In the genomic region with DNA sequence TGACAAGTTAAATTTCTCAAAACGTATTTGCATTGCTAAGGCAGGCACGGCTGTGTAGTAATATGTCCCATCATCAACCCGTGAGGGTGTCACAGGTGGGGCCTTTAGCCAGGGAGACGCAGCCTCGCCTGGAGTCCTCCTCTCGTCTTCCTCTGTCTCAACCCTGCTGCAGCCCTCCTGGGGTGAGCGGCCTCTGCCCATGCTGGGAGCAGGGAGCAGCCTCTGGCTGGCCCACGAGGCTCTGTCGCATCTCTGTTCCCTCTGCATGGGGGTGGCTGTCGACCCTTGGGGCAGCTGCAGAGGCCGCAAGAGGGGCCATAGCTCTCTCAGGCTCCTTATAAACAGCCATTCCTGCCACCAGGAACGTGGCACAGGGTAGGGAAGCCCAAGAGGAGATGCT, we compare ENCODE assay signal across 15 cellular contexts. TPM values are rescaled to one million over a fixed set of nuclear protein-coding genes. Genes with fewer than 3 reads are reported as not detected.
DNase-seq lines count a peak whose midpoint lies in the region; ATAC-seq and TF ChIP-seq lines count a peak whose summit lies in the region.
"Had no signal": no experiment of that assay in that cellular context is flagged by ENCODE, and none has a peak within 500 bp of the region (broad histone marks: within the 10 kb centered on the region; RNA-seq: fewer than 3 reads in every experiment).

No MANE protein-coding gene starts in this region.

- H3K4me1 Mint-ChIP-seq in MCF 10A (ENCODE audit: insufficient read depth, unreplicated experiment), result peaks cover 10% of the 10 kb centered on the region
- peaks cover 47% of the 10 kb centered on the region for H3K4me1 Mint-ChIP-seq in brain

- H4K20me1 ChIP-seq in Karpas-422 (ENCODE audit: insufficient read depth, low read depth, low read length), result peaks cover 18% of the 10 kb centered on the region; the same call in 1 of the 2 replicates

- H3K23ac ChIP-seq in mesenchymal stem cell (ENCODE audit: low read length in 2 of 2), result no peak overlapping the region

- H3K9me3 ChIP-seq in breast epithelium, result no peaks in the 10 kb centered on the region
- H3K9me3 ChIP-seq in mesenchymal stem cell (ENCODE audit: control insufficient read depth, low read length), result no peaks in the 10 kb centered on the region
- no peaks in the 10 kb centered on the region for H3K9me3 ChIP-seq in tibial nerve
- H3K9me3 ChIP-seq in Karpas-422 (ENCODE audit: low read length), result no peaks in the 10 kb centered on the region

- peak overlapping the region; percentile 90 to 93 for H3K27ac ChIP-seq in breast epithelium
- H3K27ac ChIP-seq in mesenchymal stem cell (ENCODE audit: low read length, poor library complexity, severe bottlenecking), result no peak overlapping the region
- H3K27ac ChIP-seq in tibial nerve, result peak overlapping the region; percentile 12 to 95 (median 88)
- H3K27ac ChIP-seq in Karpas-422 (ENCODE audit: low read length), result no peak overlapping the region

- H4K8ac ChIP-seq in mesenchymal stem cell (ENCODE audit: low read length), result peak overlapping the region; percentile 39

- WGBS in mesenchymal stem cell, result 80% methylated on average over 12 of the region's 12 CpGs
- WGBS in tibial nerve, 2 donors, result 50 to 59% methylated on average over 11 to 12 of the region's 12 CpGs

- H3K27me3 ChIP-seq in breast epithelium, result no peaks in the 10 kb centered on the region
- no peaks in the 10 kb centered on the region for H3K27me3 ChIP-seq in mesenchymal stem cell (ENCODE audit: control insufficient read depth in 1 of 2, insufficient read depth in 1 of 2, low read length in 2 of 2)
- H3K27me3 ChIP-seq in tibial nerve, result no peaks in the 10 kb centered on the region
- H3K27me3 ChIP-seq in Karpas-422 (ENCODE audit: low read length), result no peaks in the 10 kb centered on the region

- no peak overlapping the region for H3K4me3 ChIP-seq in breast epithelium
- H3K4me3 ChIP-seq in mesenchymal stem cell (ENCODE audit: insufficient read depth in 1 of 2, low read depth in 1 of 2, low read length in 2 of 2), result no peak overlapping the region
- H3K4me3 ChIP-seq in tibial nerve, result no peak overlapping the region
- no peak overlapping the region for H3K4me3 ChIP-seq in Karpas-422 (ENCODE audit: low read length)
- H3K4me3 ChIP-seq: skin epidermis had no signal

- H4K91ac ChIP-seq in mesenchymal stem cell (ENCODE audit: low read length), result no peak overlapping the region

- POLR2A ChIA-PET in MCF 10A (lab: Yijun Ruan, JAX), result interaction anchor here (0.8 to 2.7 kb wide), 9 partner anchors 8 to 147 kb away, joined by 3 to 15 read pairs (median 5); partner anchors contain the start of genes GALK1, ITGB4, RECQL5 and SAP30BP

- H3K36me3 Mint-ChIP-seq in MCF 10A (ENCODE audit: insufficient read depth, unreplicated experiment) (peaks cover 19% of the 10 kb centered on the region), brain (no peaks in the 10 kb centered on the region)

- peaks cover 2% of the 10 kb centered on the region for H3K79me1 ChIP-seq in mesenchymal stem cell (replicated peaks; ENCODE audit: low read length, poor library complexity, severe bottlenecking)

- H2BK120ac ChIP-seq in mesenchymal stem cell (ENCODE audit: low read depth, low read length), result no peak overlapping the region

- TF ChIP-seq POLR2A in breast epithelium (IDR thresholded peaks at IDR 0.05) (no peak), tibial nerve (IDR thresholded peaks at IDR 0.05) (no peak)

- H3K9ac ChIP-seq in mesenchymal stem cell (ENCODE audit: low read length) (peak overlapping the region; percentile 70), Karpas-422 (ENCODE audit: low read length) (no peak overlapping the region)

- DNase-seq in breast epithelium (ENCODE audit: low spot score in 2 of 2), result no peak
- DNase-seq in MCF 10A (ENCODE audit: unreplicated experiment), result no peak
- no peak for DNase-seq in mesenchymal stem cell
- DNase-seq in tibial nerve (ENCODE audit: low spot score in 2 of 2), result no peak
- DNase-seq in Karpas-422, result no peak
- no peak for DNase-seq in activated effector memory CD4-positive, alpha-beta T cell treated with anti-CD3 and anti-CD28 coated beads, Interleukin-2, amount 50 U/mL, for 16 hours
- DNase-seq: NCI-H524 treated with DMSO at 0.1 percent for 48 hours had no signal

- H3K27ac Mint-ChIP-seq in MCF 10A (ENCODE audit: low read depth, unreplicated experiment), result no peak overlapping the region
- peak overlapping the region in 3 of 5 experiments; percentile 39 to 87 (median 56) for H3K27ac Mint-ChIP-seq in brain
- H3K27ac Mint-ChIP-seq: activated naive CD8-positive, alpha-beta T cell treated with anti-CD3 and anti-CD28 coated beads, Interleukin-2, amount 50 U/mL, for 24 hours; activated T-helper 2 cell treated with anti-CD3 and anti-CD28 coated beads, Interferon-gamma antibody, Interleukin-2, Interleukin-4, amounts not matched to agents 10 μg/mL and 5 μg/mL and 100 μg/mL, durations not matched to agents 14 hours and 24 hours and 36 hours; stimulated activated naive CD8-positive, alpha-beta T cell treated with anti-CD3 and anti-CD28 coated beads, Interleukin-15, Interleukin-2, amounts not matched to agents 100 ng/mL and 50 ng/mL, for 24 hours had no signal

- TF ChIP-seq EP300 in tibial nerve (IDR thresholded peaks at IDR 0.05), result no peak

- H3K4me1 ChIP-seq in breast epithelium, result peaks cover 13 to 15% of the 10 kb centered on the region in 2 donors
- peaks cover 37% of the 10 kb centered on the region for H3K4me1 ChIP-seq in mesenchymal stem cell (ENCODE audit: control insufficient read depth, insufficient read depth, low read depth, low read length)
- H3K4me1 ChIP-seq in tibial nerve, result peaks cover 0 to 46% (median 28%) of the 10 kb centered on the region in 4 donors
- peaks cover 18% of the 10 kb centered on the region for H3K4me1 ChIP-seq in Karpas-422 (ENCODE audit: low read length)

- H2AFZ ChIP-seq in mesenchymal stem cell (ENCODE audit: low read depth, low read length) (no peak overlapping the region), Karpas-422 (ENCODE audit: low read length) (no peak overlapping the region)

- CTCF ChIA-PET in MCF 10A (lab: Yijun Ruan, JAX), result interaction anchor here (0.5 to 3.9 kb wide), 37 partner anchors 8 to 479 kb away, joined by 3 to 75 read pairs (median 5); partner anchors contain the start of gene TSEN54

- H3K36me3 ChIP-seq in breast epithelium, result no peaks in the 10 kb centered on the region
- peaks cover 4 to 54% of the 10 kb centered on the region in 2 experiments for H3K36me3 ChIP-seq in mesenchymal stem cell (ENCODE audit: control insufficient read depth in 1 of 2, insufficient read depth in 2 of 2, low read depth in 1 of 2, low read length in 2 of 2)
- peaks cover 0 to 39% (median 0%) of the 10 kb centered on the region in 3 donors for H3K36me3 ChIP-seq in tibial nerve
- H3K36me3 ChIP-seq in Karpas-422 (ENCODE audit: insufficient read depth, low read length), result no peaks in the 10 kb centered on the region

- H3K27me3 Mint-ChIP-seq in MCF 10A (ENCODE audit: insufficient read depth, unreplicated experiment) (no peaks in the 10 kb centered on the region), brain (peaks cover 2% of the 10 kb centered on the region)
- H3K27me3 Mint-ChIP-seq: activated naive CD8-positive, alpha-beta T cell treated with anti-CD3 and anti-CD28 coated beads, Interleukin-2, amount 50 U/mL, for 24 hours; stimulated activated naive CD8-positive, alpha-beta T cell treated with anti-CD3 and anti-CD28 coated beads, Interleukin-15, Interleukin-2, amounts not matched to agents 100 ng/mL and 50 ng/mL, for 24 hours had no signal

- H2BK5ac ChIP-seq in mesenchymal stem cell (ENCODE audit: low read depth, low read length, poor library complexity, severe bottlenecking), result no peak overlapping the region

- peak overlapping the region in 1 of 2 experiments; percentile 37 for H2BK12ac ChIP-seq in mesenchymal stem cell (ENCODE audit: low read length in 2 of 2)

- no peaks in the 10 kb centered on the region for H3K79me2 ChIP-seq in Karpas-422 (ENCODE audit: low read length)

- ATAC-seq in HG03139 (IDR thresholded peaks at IDR 0.05; ENCODE audit: unreplicated experiment), result no peak

- TF ChIP-seq CTCF in breast epithelium (IDR thresholded peaks at IDR 0.05), result no peak
- TF ChIP-seq CTCF in MCF 10A (IDR thresholded peaks at IDR 0.05; ENCODE audit: unreplicated experiment), result no peak
- TF ChIP-seq CTCF in brain (conservative IDR thresholded peaks at IDR 0.05), result no peak
- no peak for TF ChIP-seq CTCF in tibial nerve (IDR thresholded peaks at IDR 0.05)

- intact Hi-C loops in breast epithelium (cut with DNase I; ENCODE audit: low total_unique reads), result no loop called here
- intact Hi-C loops in MCF 10A (cut with micrococcal nuclease), result loop anchor here (10.0 kb wide), 1 partner anchor 208 kb away; no protein-coding TSS in a partner anchor

- H3K18ac ChIP-seq in mesenchymal stem cell (ENCODE audit: low read depth in 1 of 2, low read length in 2 of 2), result no peak overlapping the region

- no peak overlapping the region for H3K4ac ChIP-seq in mesenchymal stem cell (ENCODE audit: low read depth in 1 of 2, low read length in 2 of 2)

- H3K14ac ChIP-seq in mesenchymal stem cell (ENCODE audit: low read length in 2 of 2), result no peak overlapping the region

- no peak overlapping the region for H3K4me3 Mint-ChIP-seq in MCF 10A (ENCODE audit: unreplicated experiment)
- no peak overlapping the region for H3K4me3 Mint-ChIP-seq in brain
- H3K4me3 Mint-ChIP-seq: activated naive CD8-positive, alpha-beta T cell treated with anti-CD3 and anti-CD28 coated beads, Interleukin-2, amount 50 U/mL, for 24 hours; nephron; stimulated activated naive CD8-positive, alpha-beta T cell treated with anti-CD3 and anti-CD28 coated beads, Interleukin-15, Interleukin-2, amounts not matched to agents 100 ng/mL and 50 ng/mL, for 24 hours had no signal

- BruUV-seq in MCF 10A (replicated peaks; lab: Mats Ljungman, UMichigan), result no TSS peak

- H3K4me2 ChIP-seq in mesenchymal stem cell (ENCODE audit: low read length, poor library complexity, severe bottlenecking) (no peak overlapping the region), Karpas-422 (ENCODE audit: low read depth, low read length, poor library complexity, severe bottlenecking) (no peak overlapping the region)

- H3K9me2 ChIP-seq in Karpas-422 (replicated peaks; ENCODE audit: insufficient read depth, low read length), result no peaks in the 10 kb centered on the region

- H2AK5ac ChIP-seq in mesenchymal stem cell (ENCODE audit: low read length, severe bottlenecking), result peak overlapping the region; percentile 11

- no peak overlapping the region for H2BK15ac ChIP-seq in mesenchymal stem cell (ENCODE audit: low read depth, poor library complexity, severe bottlenecking)

- H3K9me3 Mint-ChIP-seq in MCF 10A (ENCODE audit: unreplicated experiment) (no peaks in the 10 kb centered on the region), brain (no peaks in the 10 kb centered on the region)
- H3K9me3 Mint-ChIP-seq: activated naive CD8-positive, alpha-beta T cell treated with anti-CD3 and anti-CD28 coated beads, Interleukin-2, amount 50 U/mL, for 24 hours; activated T-helper 2 cell treated with anti-CD3 and anti-CD28 coated beads, Interferon-gamma antibody, Interleukin-2, Interleukin-4, amounts not matched to agents 10 μg/mL and 5 μg/mL and 100 μg/mL, durations not matched to agents 14 hours and 24 hours and 36 hours; nephron; stimulated activated naive CD8-positive, alpha-beta T cell treated with anti-CD3 and anti-CD28 coated beads, Interleukin-15, Interleukin-2, amounts not matched to agents 100 ng/mL and 50 ng/mL, for 24 hours had no signal

RNA-seq across cellular contexts. Expression of gene SMIM5, which starts 0.8 kb away (rescaled TPM):
- total RNA-seq in breast epithelium (1 to 10 TPM in 1 of 3 donors, under 1 TPM in 2; 0.29 to 2.6 (median 0.48) TPM), MCF 10A (2022) (0.09 TPM in 1 of 2 replicates, not detected in the other), tibial nerve (10 to 100 TPM; 17.3 to 41.1 (median 25.0) TPM)
- polyA plus RNA-seq in brain (ENCODE audit: insufficient read depth, low read depth, low replicate concordance), result 2.2 TPM
- 0.08 TPM for polyA plus RNA-seq in mesenchymal stem cell (2013, experiment 1 of 2)
- polyA plus RNA-seq in mesenchymal stem cell (2013, experiment 2 of 2), result 0.04 TPM
- not detected in 2 replicates for total RNA-seq in Karpas-422 (2014; rRNA removed; shearing (Covaris generic); ENCODE audit: low replicate concordance)
- total RNA-seq: Daoy had no signal

RNA-seq across cellular contexts. Expression of gene RECQL5, which starts 34.5 kb away (rescaled TPM):
- total RNA-seq in breast epithelium (10 to 100 TPM; 10.7 to 22.8 (median 14.1) TPM), MCF 10A (2022) (36.3 and 47.9 TPM in 2 replicates), tibial nerve (10 to 100 TPM; 23.2 to 51.9 (median 34.7) TPM)
- polyA plus RNA-seq in brain (ENCODE audit: insufficient read depth, low read depth, low replicate concordance), result 25.9 TPM
- 9.8 TPM for polyA plus RNA-seq in mesenchymal stem cell (2013, experiment 1 of 2)
- polyA plus RNA-seq in mesenchymal stem cell (2013, experiment 2 of 2), result 9.5 TPM
- total RNA-seq in Karpas-422 (2014; rRNA removed; shearing (Covaris generic); ENCODE audit: low replicate concordance), result 29.4 and 68.7 TPM in 2 replicates

RNA-seq across cellular contexts. Expression of gene SAP30BP, which starts 34.7 kb away (rescaled TPM):
- total RNA-seq in breast epithelium, result 10 to 100 TPM; 68.3 to 89.5 (median 86.1) TPM
- total RNA-seq in MCF 10A (2022), result 108 and 123 TPM in 2 replicates
- 113 TPM for polyA plus RNA-seq in brain (ENCODE audit: insufficient read depth, low read depth, low replicate concordance)
- polyA plus RNA-seq in mesenchymal stem cell (2013, experiment 1 of 2), result 68.5 TPM
- polyA plus RNA-seq in mesenchymal stem cell (2013, experiment 2 of 2), result 71.8 TPM
- 100 to 1,000 TPM in 2 of 4 donors, 10 to 100 TPM in 2; 63.9 to 119 (median 95.3) TPM for total RNA-seq in tibial nerve
- 26.5 and 49.2 TPM in 2 replicates for total RNA-seq in Karpas-422 (2014; rRNA removed; shearing (Covaris generic); ENCODE audit: low replicate concordance)

RNA-seq across cellular contexts. Expression of gene MYO15B, which starts 44.8 kb away (rescaled TPM):
- total RNA-seq in breast epithelium (100 to 1,000 TPM in 1 of 3 donors, 10 to 100 TPM in 2; 65.3 to 121 (median 86.6) TPM), MCF 10A (2022) (10.9 and 16.9 TPM in 2 replicates), tibial nerve (100 to 1,000 TPM; 150 to 327 (median 278) TPM)
- 9.1 TPM for polyA plus RNA-seq in brain (ENCODE audit: insufficient read depth, low read depth, low replicate concordance)
- 2.6 TPM for polyA plus RNA-seq in mesenchymal stem cell (2013, experiment 1 of 2)
- 2.7 TPM for polyA plus RNA-seq in mesenchymal stem cell (2013, experiment 2 of 2)
- 3.8 and 8.0 TPM in 2 replicates for total RNA-seq in Karpas-422 (2014; rRNA removed; shearing (Covaris generic); ENCODE audit: low replicate concordance)

Comparison
In these comparisons a context has a peak if more than half of its experiments do, and no peak if none do; other contexts are left out.
1. H3K27ac ChIP-seq: peak in breast epithelium (2 of 2) and tibial nerve (4 of 4); none in mesenchymal stem cell (single experiment) and Karpas-422 (single experiment).
2. RNA of gene SMIM5, which starts 0.8 kb away (total RNA-seq): 17.3 to 41.1 TPM in tibial nerve; 0.29 to 2.6 TPM in breast epithelium, 0.09 TPM in MCF 10A and not detected in Karpas-422; every median in the first group is over 4 times any median in the second.